33 cellular contexts compared by ENCODE assay signal in genomic region chr10:33396938-33397337, GRCh38.
"Had no signal": no experiment of that assay in that cellular context is flagged by ENCODE, and none has a peak within 500 bp of the region (broad histone marks: within the 10 kb centered on the region; RNA-seq: fewer than 3 reads in every experiment).

No MANE protein-coding gene starts in this region.

- FAIRE-seq: astrocyte, bronchial epithelial cell had no signal

- DNase-seq: activated effector memory CD4-positive, alpha-beta T cell treated with anti-CD3 and anti-CD28 coated beads, Interleukin-2, amount 50 U/mL, for 16 hours; activated effector memory CD4-positive, alpha-beta T cell treated with Interleukin-2 at 50 U/mL for 16 hours; activated gamma-delta T cell; activated gamma-delta T cell treated with Interleukin-2 at 50 U/mL for 16 hours; activated naive CD4-positive, alpha-beta T cell; activated naive CD4-positive, alpha-beta T cell treated with anti-CD3 and anti-CD28 coated beads for 36 hours; activated naive CD4-positive, alpha-beta T cell treated with anti-CD3 and anti-CD28 coated beads, Interleukin-2, amount 10 ng/mL, durations not matched to agents 7 days and 5 days; activated naive CD4-positive, alpha-beta T cell treated with anti-CD3 and anti-CD28 coated beads, Interleukin-2, amount 50 U/mL, for 16 hours; activated naive CD4-positive, alpha-beta T cell treated with Interleukin-2 at 50 U/mL for 16 hours; activated naive CD8-positive, alpha-beta T cell treated with anti-CD3 and anti-CD28 coated beads for 36 hours; activated naive CD8-positive, alpha-beta T cell treated with anti-CD3 and anti-CD28 coated beads, Interleukin-2, amount 10 ng/mL, durations not matched to agents 7 days and 5 days; activated naive CD8-positive, alpha-beta T cell treated with anti-CD3 and anti-CD28 coated beads, Interleukin-2, amount 50 U/mL, for 24 hours; activated T-cell treated with anti-CD3 and anti-CD28 coated beads, Interleukin-2, amount 50 U/mL, for 24 hours; activated T-cell treated with anti-CD3 and anti-CD28 coated beads, Interleukin-2, amount 50 U/mL, for 4 hours; activated T-cell treated with anti-CD3 and anti-CD28 coated beads, Interleukin-2, amount 50 U/mL, for 48 hours; activated T-cell treated with anti-CD3 and anti-CD28 coated beads, Interleukin-2, amount 50 U/mL, for 72 hours; adrenal gland; amniotic stem cell; amygdala; anterior cingulate cortex; aorta; body of pancreas; brain microvascular endothelial cell; caudate nucleus; central memory CD4-positive, alpha-beta T cell; cerebellar nuclear complex had no signal

- H3K4me1 ChIP-seq: adrenal gland, ascending aorta, breast epithelium had no signal

- H3K9me3 ChIP-seq: adrenal gland had no signal

- H3K27ac ChIP-seq: adrenal gland, ascending aorta, body of pancreas, brain microvascular endothelial cell, breast epithelium, cardiac muscle cell had no signal

- H3K27me3 ChIP-seq: adrenal gland, ascending aorta, body of pancreas, brain microvascular endothelial cell, breast epithelium, cardiac muscle cell had no signal

- H3K4me3 ChIP-seq: adrenal gland, ascending aorta, body of pancreas, breast epithelium, cardiac muscle cell had no signal

- ATAC-seq: activated naive CD4-positive, alpha-beta T cell treated with anti-CD3 and anti-CD28 coated beads, Interleukin-2, amount 50 U/mL, for 72 hours; activated naive CD8-positive, alpha-beta T cell treated with anti-CD3 and anti-CD28 coated beads, Interleukin-2, amount 50 U/mL, for 24 hours; activated T-cell treated with anti-CD3 and anti-CD28 coated beads, Interleukin-2, amount 50 U/mL, for 4 hours; activated T-cell treated with anti-CD3 and anti-CD28 coated beads, Interleukin-2, amount 50 U/mL, for 72 hours; activated T-helper 17 cell treated with anti-CD3 and anti-CD28 coated beads, Interleukin-2, amount 50 U/mL, for 72 hours; body of pancreas had no signal

- H3K36me3 ChIP-seq: adrenal gland, ascending aorta, brain microvascular endothelial cell, breast epithelium, cardiac muscle cell had no signal
